In the genomic region with DNA sequence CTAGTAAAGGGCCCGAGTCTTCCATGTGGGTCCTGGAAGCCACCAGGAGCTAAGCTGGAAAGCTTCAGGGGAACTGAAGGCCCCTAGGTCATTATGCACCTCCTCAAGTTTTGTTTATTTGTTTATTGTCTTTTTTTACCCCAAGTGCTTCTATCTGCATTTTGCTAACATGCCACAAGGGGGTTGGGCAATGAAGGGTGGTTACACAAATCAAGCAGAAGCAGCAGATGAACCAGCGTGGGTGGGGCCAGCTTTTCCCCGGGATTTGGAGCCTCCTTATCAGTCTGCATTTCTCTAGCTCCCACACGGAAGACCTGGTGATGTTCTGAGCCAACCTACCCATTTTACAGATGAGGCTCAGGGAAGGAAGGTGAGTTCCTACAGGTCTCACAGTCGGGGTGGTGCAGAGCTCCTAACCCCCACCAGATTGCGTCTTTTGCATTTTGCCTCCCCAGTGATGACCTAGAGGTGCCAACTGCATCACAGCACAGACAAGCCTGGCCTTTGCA, we compare ENCODE assay signal across 23 cellular contexts. TPM values are rescaled to one million over a fixed set of nuclear protein-coding genes. Genes with fewer than 3 reads are reported as not detected.
DNase-seq lines count a peak whose midpoint lies in the region; ATAC-seq and TF ChIP-seq lines count a peak whose summit lies in the region.
"Had no signal": no experiment of that assay in that cellular context is flagged by ENCODE, and none has a peak within 500 bp of the region (broad histone marks: within the 10 kb centered on the region; RNA-seq: fewer than 3 reads in every experiment).

No MANE protein-coding gene starts in this region.

- H3K27me3 ChIP-seq in H9 (ENCODE audit: insufficient read depth, low read length) (no peaks in the 10 kb centered on the region), PC-3 (ENCODE audit: low read length) (peaks cover 19% of the 10 kb centered on the region), prostate gland (replicated peaks; ENCODE audit: insufficient read depth) (no peaks in the 10 kb centered on the region)
- H3K27me3 ChIP-seq: body of pancreas, foreskin keratinocyte, thyroid gland had no signal

- H2AK5ac ChIP-seq in H9 (ENCODE audit: insufficient read length, low read length) = no peak overlapping the region

- no peak overlapping the region for H2BK120ac ChIP-seq in H9 (ENCODE audit: low read depth, low read length, poor library complexity, severe bottlenecking)

- H3K9me3 Mint-ChIP-seq in CD14-positive monocyte (no peaks in the 10 kb centered on the region), H9 (no peaks in the 10 kb centered on the region)
- H3K9me3 Mint-ChIP-seq: activated T-cell treated with anti-CD3 and anti-CD28 coated beads, Interleukin-2, amount 50 U/mL, for 72 hours; naive thymus-derived CD8-positive, alpha-beta T cell had no signal

- no peak overlapping the region for H2BK12ac ChIP-seq in H9 (ENCODE audit: insufficient read length, low read depth, low read length)

- no peaks in the 10 kb centered on the region for H4K20me1 ChIP-seq in H9 (ENCODE audit: control insufficient read depth, insufficient read depth, insufficient read length)
- H4K20me1 ChIP-seq in PC-3 (ENCODE audit: low read length) = no peaks in the 10 kb centered on the region

- H3K9me2 ChIP-seq in PC-3 (replicated peaks; ENCODE audit: low read length) = no peaks in the 10 kb centered on the region

- no peak overlapping the region for H3K4me3 Mint-ChIP-seq in CD14-positive monocyte
- H3K4me3 Mint-ChIP-seq in H9 = no peak overlapping the region
- H3K4me3 Mint-ChIP-seq: activated CD8-positive, alpha-beta T cell treated with anti-CD3 and anti-CD28 coated beads, Interleukin-2, amount 10 ng/mL, durations not matched to agents 7 days and 5 days; activated naive CD8-positive, alpha-beta T cell; activated T-cell treated with anti-CD3 and anti-CD28 coated beads, Interleukin-2, amount 50 U/mL, for 72 hours; naive thymus-derived CD8-positive, alpha-beta T cell had no signal

- no peaks in the 10 kb centered on the region for H3K4me1 Mint-ChIP-seq in CD14-positive monocyte
- H3K4me1 Mint-ChIP-seq in H9 = peaks cover 2 to 13% of the 10 kb centered on the region in 2 experiments; a peak in 2 of 4 replicates

- H3K79me2 ChIP-seq in H9 (ENCODE audit: insufficient read depth, low read length) (no peaks in the 10 kb centered on the region), PC-3 (ENCODE audit: low read length) (no peaks in the 10 kb centered on the region)

- H2AFZ ChIP-seq in H9 (ENCODE audit: low read length) (no peak overlapping the region), PC-3 (ENCODE audit: low read length) (no peak overlapping the region)

- H3K79me1 ChIP-seq in H9 (ENCODE audit: insufficient read depth, low read depth, low read length, poor library complexity, severe bottlenecking) = no peaks in the 10 kb centered on the region

- H3K23ac ChIP-seq in H9 (ENCODE audit: insufficient read length, low read depth, low read length) = no peak overlapping the region

- H3K9ac ChIP-seq in H9 (ENCODE audit: extremely low read depth, insufficient read length, low read length) = no peak overlapping the region
- no peak overlapping the region for H3K9ac ChIP-seq in PC-3 (ENCODE audit: low read length)

- H3K36me3 ChIP-seq in PC-3 (ENCODE audit: low read depth, low read length) (no peaks in the 10 kb centered on the region), prostate gland (no peaks in the 10 kb centered on the region)
- H3K36me3 ChIP-seq: thyroid gland had no signal

- H4K5ac ChIP-seq in H9 (ENCODE audit: insufficient read length, low read depth, low read length) = no peak overlapping the region

- DNase-seq in CD14-positive monocyte (ENCODE audit: low spot score) (no peak), H9 (no peak), PC-3 (no peak), fibroblast of mammary gland (ENCODE audit: low read depth) (no peak), NOMO-1 treated with dmso at 0.1 percent for 144 hours (lab: John Stamatoyannopoulos, UW; ENCODE audit: unreplicated experiment) (no peak), prostate gland (ENCODE audit: low spot score) (no peak)
- DNase-seq: activated CD8-positive, alpha-beta T cell treated with anti-CD3 and anti-CD28 coated beads, Interleukin-2, amount 10 ng/mL, durations not matched to agents 7 days and 5 days; activated T-cell treated with anti-CD3 and anti-CD28 coated beads, Interleukin-2, amount 50 U/mL, for 72 hours; body of pancreas; DMS79 treated with DMSO at 0.1 percent for 48 hours; foreskin keratinocyte; kidney; mesenchymal stem cell; naive thymus-derived CD8-positive, alpha-beta T cell; stimulated activated naive CD4-positive, alpha-beta T cell treated with Interleukin-2 at 50 U/mL for 16 hours; thyroid gland had no signal

- no peak overlapping the region for H3K4ac ChIP-seq in H9 (ENCODE audit: low read depth, low read length)

- BruUV-seq in PC-3 (replicated peaks; lab: Mats Ljungman, UMichigan) = no TSS peak

- no peaks in the 10 kb centered on the region for H3K4me1 ChIP-seq in H9 (ENCODE audit: insufficient read depth, low read length)
- H3K4me1 ChIP-seq in PC-3 (ENCODE audit: insufficient read depth, low read length) = no peaks in the 10 kb centered on the region
- H3K4me1 ChIP-seq in prostate gland (replicated peaks) = no peaks in the 10 kb centered on the region
- H3K4me1 ChIP-seq: body of pancreas, foreskin keratinocyte, thyroid gland had no signal

- H4K8ac ChIP-seq in H9 (replicated peaks; ENCODE audit: insufficient read length, low read depth, low read length) = no peak overlapping the region

- TF ChIP-seq CTCF in CD14-positive monocyte (IDR thresholded peaks at IDR 0.05) (peak; percentile 23), H9 (conservative IDR thresholded peaks at IDR 0.05) (peak; percentile 38; the same call in 2 of the 3 replicates), PC-3 (conservative IDR thresholded peaks at IDR 0.05; ENCODE audit: low read depth, low read length) (0 out of 2 replicates have a peak, but pooled peaks have one; percentile 29), fibroblast of mammary gland (conservative IDR thresholded peaks at IDR 0.05; ENCODE audit: control insufficient read depth, insufficient read depth, low read depth, low read length) (peak; percentile 5), prostate gland (IDR thresholded peaks at IDR 0.05) (no peak)

- H3F3A ChIP-seq in PC-3 (ENCODE audit: low read length, unreplicated experiment) = no peaks in the 10 kb centered on the region

- H3T11ph ChIP-seq in H9 (ENCODE audit: low read length) = no peak overlapping the region

- intact Hi-C loops in CD14-positive monocyte (cut with micrococcal nuclease) (no loop called here), PC-3 (cut with micrococcal nuclease) (no loop called here), prostate gland (cut with DNase I) (no loop called here)

- CTCF ChIA-PET in PC-3 (lab: Charles Lee) = no interaction called here

- H4K91ac ChIP-seq in H9 (ENCODE audit: insufficient read length, low read depth, low read length) = no peak overlapping the region

- H2BK15ac ChIP-seq in H9 (ENCODE audit: low read depth, low read length) = no peak overlapping the region

- H3K4me2 ChIP-seq in H9 (ENCODE audit: insufficient read depth, insufficient read length, low read length) = no peak overlapping the region
- H3K4me2 ChIP-seq in PC-3 (ENCODE audit: low read length) = no peak overlapping the region

- H3K36me3 Mint-ChIP-seq in CD14-positive monocyte (no peaks in the 10 kb centered on the region), H9 (ENCODE audit: insufficient read depth in 1 of 3, low read depth in 3 of 3) (no peaks in the 10 kb centered on the region; a peak in 1 of 7 replicates)

- no peak overlapping the region for H3K27ac Mint-ChIP-seq in CD14-positive monocyte
- peak overlapping the region in 1 of 3 experiments; percentile 2; a peak in 1 of 7 replicates for H3K27ac Mint-ChIP-seq in H9
- H3K27ac Mint-ChIP-seq: activated CD8-positive, alpha-beta T cell treated with anti-CD3 and anti-CD28 coated beads, Interleukin-2, amount 10 ng/mL, durations not matched to agents 7 days and 5 days; activated naive CD8-positive, alpha-beta T cell; activated T-cell treated with anti-CD3 and anti-CD28 coated beads, Interleukin-2, amount 50 U/mL, for 72 hours had no signal

- WGBS in H9 (ENCODE audit: extremely low coverage, insufficient read length, low lambda C conversion rate) = no CpG with 5 or more reads among the region's 6 CpGs
- WGBS in prostate gland = 84% methylated on average over 6 of the region's 6 CpGs

- ATAC-seq in PC-3 = no peak
- no peak for ATAC-seq in HG02852 (IDR thresholded peaks at IDR 0.05; ENCODE audit: unreplicated experiment)
- ATAC-seq in HG02870 (IDR thresholded peaks at IDR 0.05; ENCODE audit: unreplicated experiment) = no peak
- ATAC-seq: activated CD8-positive, alpha-beta T cell treated with anti-CD3 and anti-CD28 coated beads, Interleukin-2, amount 10 ng/mL, durations not matched to agents 7 days and 5 days; activated T-cell treated with anti-CD3 and anti-CD28 coated beads, Interleukin-2, amount 50 U/mL, for 72 hours; body of pancreas; foreskin keratinocyte; naive thymus-derived CD8-positive, alpha-beta T cell; Right ventricle myocardium inferior had no signal

- H3K4me3 ChIP-seq in PC-3 (ENCODE audit: low read length) = no peak overlapping the region
- H3K4me3 ChIP-seq in fibroblast of mammary gland (ENCODE audit: control insufficient read depth, low read depth, low read length) = no peak overlapping the region
- H3K4me3 ChIP-seq in prostate gland = no peak overlapping the region
- H3K4me3 ChIP-seq: body of pancreas, coronary artery, thyroid gland had no signal

- no peak overlapping the region for H3K18ac ChIP-seq in H9 (ENCODE audit: insufficient read length, low read depth, low read length)

- no peak overlapping the region for H3K14ac ChIP-seq in H9 (ENCODE audit: insufficient read depth, low read length)

- no peak overlapping the region for H3K27ac ChIP-seq in H9 (ENCODE audit: insufficient read length, low read depth, low read length)
- no peak overlapping the region for H3K27ac ChIP-seq in PC-3 (ENCODE audit: low read length)
- no peak overlapping the region for H3K27ac ChIP-seq in prostate gland
- H3K27ac ChIP-seq: body of pancreas, coronary artery, foreskin keratinocyte, thyroid gland, VCaP had no signal

- H3K9me3 ChIP-seq in H9 (ENCODE audit: control insufficient read depth, low read depth, low read length) (no peaks in the 10 kb centered on the region), PC-3 (ENCODE audit: low read length) (no peaks in the 10 kb centered on the region), prostate gland (no peaks in the 10 kb centered on the region)
- H3K9me3 ChIP-seq: body of pancreas, thyroid gland had no signal

- H3K23me2 ChIP-seq in H9 (ENCODE audit: insufficient read length, low read depth, low read length, poor library complexity, severe bottlenecking) = no peaks in the 10 kb centered on the region

- no peak overlapping the region for H3K56ac ChIP-seq in H9 (ENCODE audit: insufficient read length, low read depth, low read length)

- no peak for TF ChIP-seq POLR2A in prostate gland (IDR thresholded peaks at IDR 0.05)

- H3K27me3 Mint-ChIP-seq in CD14-positive monocyte (ENCODE audit: low read depth in 3 of 3) (peaks cover 0 to 6% (median 2%) of the 10 kb centered on the region in 3 donors), H9 (ENCODE audit: low read depth) (no peaks in the 10 kb centered on the region)
- H3K27me3 Mint-ChIP-seq: activated naive CD8-positive, alpha-beta T cell had no signal

- no peak overlapping the region for H2BK20ac ChIP-seq in H9 (ENCODE audit: low read depth, low read length, poor library complexity, severe bottlenecking)

- H2BK5ac ChIP-seq in H9 (ENCODE audit: insufficient read length, low read length) = no peak overlapping the region

- POLR2A ChIA-PET in PC-3 (lab: Charles Lee; ENCODE audit: unreplicated experiment) = no interaction called here

RNA-seq across cellular contexts. Expression of a gene that starts 16.8 kb away (rescaled TPM):
- not detected for polyA plus RNA-seq in CD14-positive monocyte
- not detected in 2 replicates for total RNA-seq in H9 (2021)
- total RNA-seq in PC-3 (2014; rRNA removed) = not detected in 2 replicates
- total RNA-seq in prostate gland = under 1 TPM; 0.14 to 0.23 TPM
- total RNA-seq: activated CD8-positive, alpha-beta T cell treated with anti-CD3 and anti-CD28 coated beads, Interleukin-2, amount 10 ng/mL, durations not matched to agents 7 days and 5 days; activated T-cell treated with anti-CD3 and anti-CD28 coated beads, Interleukin-2, amount 50 U/mL, for 72 hours; foreskin keratinocyte; kidney; naive thymus-derived CD8-positive, alpha-beta T cell; Right ventricle myocardium inferior had no signal
- polyA plus RNA-seq: AG04450, foreskin keratinocyte had no signal

RNA-seq across cellular contexts. Expression of a gene that starts 33.3 kb away (rescaled TPM):
- polyA plus RNA-seq in CD14-positive monocyte = 1 to 10 TPM; 1.5 to 2.5 TPM
- 2.3 and 2.4 TPM in 2 replicates for total RNA-seq in H9 (2021)
- total RNA-seq in PC-3 (2014; rRNA removed) = 3.3 and 5.9 TPM in 2 replicates
- 10 to 100 TPM; 19.6 to 23.2 TPM for total RNA-seq in prostate gland

Comparison
In these comparisons a context has a peak if more than half of its experiments do, and no peak if none do; other contexts are left out.
1. CTCF ChIP-seq: peak in CD14-positive monocyte (single experiment), H9 (single experiment), PC-3 (single experiment) and fibroblast of mammary gland (single experiment); none in prostate gland (0 of 4).